In genomic region chr6:160520043-160520904, GRCh38 we compare ENCODE assay signal across 1 cellular context.
TF ChIP-seq lines count a peak whose summit lies in the region.

No MANE protein-coding gene starts in this region.

TF ChIP-seq in HepG2, 621 proteins besides CTCF, POLR2A, EP300 and RAD21 (continued from another document and continues in another):
- no peak for TF ChIP-seq ZNF747 (CRISPR knock-in tag; IDR thresholded peaks at IDR 0.05; ENCODE audit: borderline replicate concordance)
- no peak for TF ChIP-seq MTA3 (CRISPR knock-in tag; IDR thresholded peaks at IDR 0.05)
- TF ChIP-seq, protein P1, sequence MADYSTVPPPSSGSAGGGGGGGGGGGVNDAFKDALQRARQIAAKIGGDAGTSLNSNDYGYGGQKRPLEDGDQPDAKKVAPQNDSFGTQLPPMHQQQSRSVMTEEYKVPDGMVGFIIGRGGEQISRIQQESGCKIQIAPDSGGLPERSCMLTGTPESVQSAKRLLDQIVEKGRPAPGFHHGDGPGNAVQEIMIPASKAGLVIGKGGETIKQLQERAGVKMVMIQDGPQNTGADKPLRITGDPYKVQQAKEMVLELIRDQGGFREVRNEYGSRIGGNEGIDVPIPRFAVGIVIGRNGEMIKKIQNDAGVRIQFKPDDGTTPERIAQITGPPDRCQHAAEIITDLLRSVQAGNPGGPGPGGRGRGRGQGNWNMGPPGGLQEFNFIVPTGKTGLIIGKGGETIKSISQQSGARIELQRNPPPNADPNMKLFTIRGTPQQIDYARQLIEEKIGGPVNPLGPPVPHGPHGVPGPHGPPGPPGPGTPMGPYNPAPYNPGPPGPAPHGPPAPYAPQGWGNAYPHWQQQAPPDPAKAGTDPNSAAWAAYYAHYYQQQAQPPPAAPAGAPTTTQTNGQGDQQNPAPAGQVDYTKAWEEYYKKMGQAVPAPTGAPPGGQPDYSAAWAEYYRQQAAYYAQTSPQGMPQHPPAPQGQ (CRISPR knock-in tag; IDR thresholded peaks at IDR 0.05; ENCODE audit: borderline replicate concordance) = no peak
- no peak for TF ChIP-seq RCOR2 (CRISPR knock-in tag; IDR thresholded peaks at IDR 0.05)
- TF ChIP-seq JUNB (CRISPR knock-in tag; IDR thresholded peaks at IDR 0.05; ENCODE audit: borderline replicate concordance) = no peak
- no peak for TF ChIP-seq AGO1 (IDR thresholded peaks at IDR 0.05; ENCODE audit: low read depth, low read length, poor library complexity, severe bottlenecking)
- 0 out of 2 replicates have a peak, but pooled peaks have one; percentile 8 for TF ChIP-seq ZFAT (CRISPR knock-in tag; conservative IDR thresholded peaks at IDR 0.05)
- 0 out of 2 replicates have a peak, but pooled peaks have one; percentile 9 for TF ChIP-seq ZNF691 (CRISPR knock-in tag; IDR thresholded peaks at IDR 0.05; ENCODE audit: borderline replicate concordance, low read depth)
- no peak for TF ChIP-seq ZNF10 (CRISPR knock-in tag; IDR thresholded peaks at IDR 0.05; ENCODE audit: borderline replicate concordance, low read depth)
- no peak for TF ChIP-seq NCOA2 (CRISPR knock-in tag; IDR thresholded peaks at IDR 0.05)
- TF ChIP-seq IRF9 (CRISPR knock-in tag; IDR thresholded peaks at IDR 0.05; ENCODE audit: borderline replicate concordance) = no peak; the same call in 1 of the 2 replicates
- TF ChIP-seq NFYC (CRISPR knock-in tag; IDR thresholded peaks at IDR 0.05) = no peak
- TF ChIP-seq, protein P2, sequence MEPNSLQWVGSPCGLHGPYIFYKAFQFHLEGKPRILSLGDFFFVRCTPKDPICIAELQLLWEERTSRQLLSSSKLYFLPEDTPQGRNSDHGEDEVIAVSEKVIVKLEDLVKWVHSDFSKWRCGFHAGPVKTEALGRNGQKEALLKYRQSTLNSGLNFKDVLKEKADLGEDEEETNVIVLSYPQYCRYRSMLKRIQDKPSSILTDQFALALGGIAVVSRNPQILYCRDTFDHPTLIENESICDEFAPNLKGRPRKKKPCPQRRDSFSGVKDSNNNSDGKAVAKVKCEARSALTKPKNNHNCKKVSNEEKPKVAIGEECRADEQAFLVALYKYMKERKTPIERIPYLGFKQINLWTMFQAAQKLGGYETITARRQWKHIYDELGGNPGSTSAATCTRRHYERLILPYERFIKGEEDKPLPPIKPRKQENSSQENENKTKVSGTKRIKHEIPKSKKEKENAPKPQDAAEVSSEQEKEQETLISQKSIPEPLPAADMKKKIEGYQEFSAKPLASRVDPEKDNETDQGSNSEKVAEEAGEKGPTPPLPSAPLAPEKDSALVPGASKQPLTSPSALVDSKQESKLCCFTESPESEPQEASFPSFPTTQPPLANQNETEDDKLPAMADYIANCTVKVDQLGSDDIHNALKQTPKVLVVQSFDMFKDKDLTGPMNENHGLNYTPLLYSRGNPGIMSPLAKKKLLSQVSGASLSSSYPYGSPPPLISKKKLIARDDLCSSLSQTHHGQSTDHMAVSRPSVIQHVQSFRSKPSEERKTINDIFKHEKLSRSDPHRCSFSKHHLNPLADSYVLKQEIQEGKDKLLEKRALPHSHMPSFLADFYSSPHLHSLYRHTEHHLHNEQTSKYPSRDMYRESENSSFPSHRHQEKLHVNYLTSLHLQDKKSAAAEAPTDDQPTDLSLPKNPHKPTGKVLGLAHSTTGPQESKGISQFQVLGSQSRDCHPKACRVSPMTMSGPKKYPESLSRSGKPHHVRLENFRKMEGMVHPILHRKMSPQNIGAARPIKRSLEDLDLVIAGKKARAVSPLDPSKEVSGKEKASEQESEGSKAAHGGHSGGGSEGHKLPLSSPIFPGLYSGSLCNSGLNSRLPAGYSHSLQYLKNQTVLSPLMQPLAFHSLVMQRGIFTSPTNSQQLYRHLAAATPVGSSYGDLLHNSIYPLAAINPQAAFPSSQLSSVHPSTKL (CRISPR knock-in tag; IDR thresholded peaks at IDR 0.05) = no peak
- TF ChIP-seq, protein P3, sequence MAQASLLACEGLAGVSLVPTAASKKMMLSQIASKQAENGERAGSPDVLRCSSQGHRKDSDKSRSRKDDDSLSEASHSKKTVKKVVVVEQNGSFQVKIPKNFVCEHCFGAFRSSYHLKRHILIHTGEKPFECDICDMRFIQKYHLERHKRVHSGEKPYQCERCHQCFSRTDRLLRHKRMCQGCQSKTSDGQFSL (CRISPR knock-in tag; IDR thresholded peaks at IDR 0.05) = no peak
- 0 out of 2 replicates have a peak, but pooled peaks have one; percentile 45 for TF ChIP-seq SATB2 (CRISPR knock-in tag; IDR thresholded peaks at IDR 0.05)
- TF ChIP-seq RARA (CRISPR knock-in tag; IDR thresholded peaks at IDR 0.05) = no peak
- TF ChIP-seq ZBTB2 (CRISPR knock-in tag; IDR thresholded peaks at IDR 0.05; ENCODE audit: low read depth) = 0 out of 2 replicates have a peak, but pooled peaks have one; percentile 20
- TF ChIP-seq, protein P4, sequence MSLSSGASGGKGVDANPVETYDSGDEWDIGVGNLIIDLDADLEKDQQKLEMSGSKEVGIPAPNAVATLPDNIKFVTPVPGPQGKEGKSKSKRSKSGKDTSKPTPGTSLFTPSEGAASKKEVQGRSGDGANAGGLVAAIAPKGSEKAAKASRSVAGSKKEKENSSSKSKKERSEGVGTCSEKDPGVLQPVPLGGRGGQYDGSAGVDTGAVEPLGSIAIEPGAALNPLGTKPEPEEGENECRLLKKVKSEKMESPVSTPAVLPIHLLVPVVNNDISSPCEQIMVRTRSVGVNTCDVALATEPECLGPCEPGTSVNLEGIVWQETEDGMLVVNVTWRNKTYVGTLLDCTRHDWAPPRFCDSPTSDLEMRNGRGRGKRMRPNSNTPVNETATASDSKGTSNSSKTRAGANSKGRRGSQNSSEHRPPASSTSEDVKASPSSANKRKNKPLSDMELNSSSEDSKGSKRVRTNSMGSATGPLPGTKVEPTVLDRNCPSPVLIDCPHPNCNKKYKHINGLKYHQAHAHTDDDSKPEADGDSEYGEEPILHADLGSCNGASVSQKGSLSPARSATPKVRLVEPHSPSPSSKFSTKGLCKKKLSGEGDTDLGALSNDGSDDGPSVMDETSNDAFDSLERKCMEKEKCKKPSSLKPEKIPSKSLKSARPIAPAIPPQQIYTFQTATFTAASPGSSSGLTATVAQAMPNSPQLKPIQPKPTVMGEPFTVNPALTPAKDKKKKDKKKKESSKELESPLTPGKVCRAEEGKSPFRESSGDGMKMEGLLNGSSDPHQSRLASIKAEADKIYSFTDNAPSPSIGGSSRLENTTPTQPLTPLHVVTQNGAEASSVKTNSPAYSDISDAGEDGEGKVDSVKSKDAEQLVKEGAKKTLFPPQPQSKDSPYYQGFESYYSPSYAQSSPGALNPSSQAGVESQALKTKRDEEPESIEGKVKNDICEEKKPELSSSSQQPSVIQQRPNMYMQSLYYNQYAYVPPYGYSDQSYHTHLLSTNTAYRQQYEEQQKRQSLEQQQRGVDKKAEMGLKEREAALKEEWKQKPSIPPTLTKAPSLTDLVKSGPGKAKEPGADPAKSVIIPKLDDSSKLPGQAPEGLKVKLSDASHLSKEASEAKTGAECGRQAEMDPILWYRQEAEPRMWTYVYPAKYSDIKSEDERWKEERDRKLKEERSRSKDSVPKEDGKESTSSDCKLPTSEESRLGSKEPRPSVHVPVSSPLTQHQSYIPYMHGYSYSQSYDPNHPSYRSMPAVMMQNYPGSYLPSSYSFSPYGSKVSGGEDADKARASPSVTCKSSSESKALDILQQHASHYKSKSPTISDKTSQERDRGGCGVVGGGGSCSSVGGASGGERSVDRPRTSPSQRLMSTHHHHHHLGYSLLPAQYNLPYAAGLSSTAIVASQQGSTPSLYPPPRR (CRISPR knock-in tag; IDR thresholded peaks at IDR 0.05; ENCODE audit: borderline replicate concordance) = no peak
- TF ChIP-seq USF2 (IDR thresholded peaks at IDR 0.05; ENCODE audit: low read depth, low read length) = no peak
- TF ChIP-seq USF2 (CRISPR knock-in tag; IDR thresholded peaks at IDR 0.05; ENCODE audit: borderline replicate concordance) = no peak
- no peak for TF ChIP-seq ZNF329 (CRISPR knock-in tag; IDR thresholded peaks at IDR 0.05; ENCODE audit: low read depth)
- TF ChIP-seq HMGXB4 (CRISPR knock-in tag; IDR thresholded peaks at IDR 0.05; ENCODE audit: borderline replicate concordance in 1 of 2, low read depth in 1 of 2) = peak; percentile 76 to 88; a peak in 3 of 4 replicates
- peak; percentile 58; the same call in 1 of the 2 replicates for TF ChIP-seq MEIS1 (CRISPR knock-in tag; IDR thresholded peaks at IDR 0.05; ENCODE audit: borderline replicate concordance)
- 0 out of 2 replicates have a peak, but pooled peaks have one; percentile 68 for TF ChIP-seq ZNF672 (CRISPR knock-in tag; IDR thresholded peaks at IDR 0.05)
- TF ChIP-seq ZFP41 (CRISPR knock-in tag; IDR thresholded peaks at IDR 0.05; ENCODE audit: borderline replicate concordance) = 0 out of 2 replicates have a peak, but pooled peaks have one; percentile 21
- TF ChIP-seq, protein P5, sequence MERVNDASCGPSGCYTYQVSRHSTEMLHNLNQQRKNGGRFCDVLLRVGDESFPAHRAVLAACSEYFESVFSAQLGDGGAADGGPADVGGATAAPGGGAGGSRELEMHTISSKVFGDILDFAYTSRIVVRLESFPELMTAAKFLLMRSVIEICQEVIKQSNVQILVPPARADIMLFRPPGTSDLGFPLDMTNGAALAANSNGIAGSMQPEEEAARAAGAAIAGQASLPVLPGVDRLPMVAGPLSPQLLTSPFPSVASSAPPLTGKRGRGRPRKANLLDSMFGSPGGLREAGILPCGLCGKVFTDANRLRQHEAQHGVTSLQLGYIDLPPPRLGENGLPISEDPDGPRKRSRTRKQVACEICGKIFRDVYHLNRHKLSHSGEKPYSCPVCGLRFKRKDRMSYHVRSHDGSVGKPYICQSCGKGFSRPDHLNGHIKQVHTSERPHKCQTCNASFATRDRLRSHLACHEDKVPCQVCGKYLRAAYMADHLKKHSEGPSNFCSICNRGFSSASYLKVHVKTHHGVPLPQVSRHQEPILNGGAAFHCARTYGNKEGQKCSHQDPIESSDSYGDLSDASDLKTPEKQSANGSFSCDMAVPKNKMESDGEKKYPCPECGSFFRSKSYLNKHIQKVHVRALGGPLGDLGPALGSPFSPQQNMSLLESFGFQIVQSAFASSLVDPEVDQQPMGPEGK (CRISPR knock-in tag; IDR thresholded peaks at IDR 0.05) = 0 out of 2 replicates have a peak, but pooled peaks have one; percentile 3
- no peak for TF ChIP-seq TEAD2 (CRISPR knock-in tag; IDR thresholded peaks at IDR 0.05)
- TF ChIP-seq MED1 (CRISPR knock-in tag; IDR thresholded peaks at IDR 0.05) = no peak; the same call in 1 of the 2 replicates
- TF ChIP-seq, protein P6, sequence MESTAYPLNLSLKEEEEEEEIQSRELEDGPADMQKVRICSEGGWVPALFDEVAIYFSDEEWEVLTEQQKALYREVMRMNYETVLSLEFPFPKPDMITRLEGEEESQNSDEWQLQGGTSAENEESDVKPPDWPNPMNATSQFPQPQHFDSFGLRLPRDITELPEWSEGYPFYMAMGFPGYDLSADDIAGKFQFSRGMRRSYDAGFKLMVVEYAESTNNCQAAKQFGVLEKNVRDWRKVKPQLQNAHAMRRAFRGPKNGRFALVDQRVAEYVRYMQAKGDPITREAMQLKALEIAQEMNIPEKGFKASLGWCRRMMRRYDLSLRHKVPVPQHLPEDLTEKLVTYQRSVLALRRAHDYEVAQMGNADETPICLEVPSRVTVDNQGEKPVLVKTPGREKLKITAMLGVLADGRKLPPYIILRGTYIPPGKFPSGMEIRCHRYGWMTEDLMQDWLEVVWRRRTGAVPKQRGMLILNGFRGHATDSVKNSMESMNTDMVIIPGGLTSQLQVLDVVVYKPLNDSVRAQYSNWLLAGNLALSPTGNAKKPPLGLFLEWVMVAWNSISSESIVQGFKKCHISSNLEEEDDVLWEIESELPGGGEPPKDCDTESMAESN (CRISPR knock-in tag; conservative IDR thresholded peaks at IDR 0.05) = peak; percentile 77; the same call in 1 of the 2 replicates
- TF ChIP-seq CHCHD3 (CRISPR knock-in tag; IDR thresholded peaks at IDR 0.05) = no peak
- TF ChIP-seq HNF4A (CRISPR knock-in tag; IDR thresholded peaks at IDR 0.05) = no peak
